In genomic region chr16:5058476-5058875, GRCh38 we compare ENCODE assay signal across 1 cellular context.
TF ChIP-seq lines count a peak whose summit lies in the region.

No MANE protein-coding gene starts in this region.

TF ChIP-seq in endothelial cell of umbilical vein, 7 proteins besides CTCF, POLR2A, EP300 and RAD21:
- no peak for TF ChIP-seq MYC (IDR thresholded peaks at IDR 0.05; ENCODE audit: low read depth, low read length)
- no peak for TF ChIP-seq EZH2 (IDR thresholded peaks at IDR 0.05; ENCODE audit: borderline replicate concordance, low read depth, low read length, severe bottlenecking)
- no peak for TF ChIP-seq GATA2 (IDR thresholded peaks at IDR 0.05; ENCODE audit: insufficient read depth, insufficient read length, low read depth, low read length)
- no peak for TF ChIP-seq JUN (IDR thresholded peaks at IDR 0.05; ENCODE audit: borderline replicate concordance, insufficient read depth, insufficient read length, low read depth)
- TF ChIP-seq POLR2AphosphoS5 (IDR thresholded peaks at IDR 0.05; ENCODE audit: insufficient read depth, low read depth, low read length), result no peak
- TF ChIP-seq MAX (IDR thresholded peaks at IDR 0.05; ENCODE audit: insufficient read depth, insufficient read length), result no peak
- no peak for TF ChIP-seq FOS (IDR thresholded peaks at IDR 0.05; ENCODE audit: borderline replicate concordance, insufficient read depth, low read length)
